ENCODE assay signal across 8 cellular contexts in genomic region chr4:152663203-152664066, GRCh38. TPM values are rescaled to one million over a fixed set of nuclear protein-coding genes. Genes with fewer than 3 reads are reported as not detected.
DNase-seq lines count a peak whose midpoint lies in the region; ATAC-seq and TF ChIP-seq lines count a peak whose summit lies in the region.

No MANE protein-coding gene starts in this region.

- peaks cover under 1% of the 10 kb centered on the region for H3K9me3 Mint-ChIP-seq in MCF 10A (ENCODE audit: unreplicated experiment)
- peaks cover 9% of the 10 kb centered on the region for H3K9me3 Mint-ChIP-seq in activated naive CD4-positive, alpha-beta T cell treated with anti-CD3 and anti-CD28 coated beads for 36 hours

- DNase-seq in GM10248 (ENCODE audit: extremely low spot score) = peak; percentile 53
- peak; percentile 62 to 63 for DNase-seq in HL-60 (ENCODE audit: low read depth in 1 of 2, low spot score in 1 of 2)
- DNase-seq in epithelial cell of prostate (ENCODE audit: low read depth, low spot score) = no peak
- no peak for DNase-seq in MCF 10A (ENCODE audit: unreplicated experiment)
- DNase-seq in right cardiac atrium = no peak
- DNase-seq in occipital lobe (lab: John Stamatoyannopoulos, UW) = no peak
- DNase-seq in activated naive CD4-positive, alpha-beta T cell treated with anti-CD3 and anti-CD28 coated beads for 36 hours = no peak

- ATAC-seq in GM21447 (IDR thresholded peaks at IDR 0.05; ENCODE audit: unreplicated experiment) = peak; percentile 52
- no peak for ATAC-seq in right cardiac atrium

- no peaks in the 10 kb centered on the region for H3K4me1 ChIP-seq in right cardiac atrium (ENCODE audit: control insufficient read depth, insufficient read depth, low read length)

- H3K27me3 ChIP-seq in HL-60 (ENCODE audit: insufficient read depth, poor library complexity, severe bottlenecking) (no peaks in the 10 kb centered on the region), right cardiac atrium (ENCODE audit: control insufficient read depth, insufficient read depth) (no peaks in the 10 kb centered on the region)

- BruUV-seq in MCF 10A (replicated peaks; lab: Mats Ljungman, UMichigan) = no TSS peak

- no peak overlapping the region for H3K4me3 Mint-ChIP-seq in MCF 10A (ENCODE audit: unreplicated experiment)
- H3K4me3 Mint-ChIP-seq in activated naive CD4-positive, alpha-beta T cell treated with anti-CD3 and anti-CD28 coated beads for 36 hours = no peak overlapping the region

- 69% methylated on average over 6 of the region's 6 CpGs for WGBS in right cardiac atrium

- no peaks in the 10 kb centered on the region for H3K27me3 Mint-ChIP-seq in MCF 10A (ENCODE audit: insufficient read depth, unreplicated experiment)
- no peaks in the 10 kb centered on the region for H3K27me3 Mint-ChIP-seq in activated naive CD4-positive, alpha-beta T cell treated with anti-CD3 and anti-CD28 coated beads for 36 hours (ENCODE audit: low read depth)

- H3K4me3 ChIP-seq in HL-60 (replicated peaks; ENCODE audit: insufficient read depth, low read length) (peak overlapping the region; percentile 25), right cardiac atrium (ENCODE audit: low read length) (no peak overlapping the region)

- H3K36me3 Mint-ChIP-seq in MCF 10A (ENCODE audit: insufficient read depth, unreplicated experiment) = peaks cover 4% of the 10 kb centered on the region
- H3K36me3 Mint-ChIP-seq in activated naive CD4-positive, alpha-beta T cell treated with anti-CD3 and anti-CD28 coated beads for 36 hours (ENCODE audit: low read depth) = peaks cover 16% of the 10 kb centered on the region

- intact Hi-C loops in MCF 10A (cut with micrococcal nuclease) (no loop called here), right cardiac atrium (cut with DNase I) (no loop called here)
- intact Hi-C loops in activated naive CD4-positive, alpha-beta T cell treated with anti-CD3 and anti-CD28 coated beads for 36 hours (cut with micrococcal nuclease) = no loop called here

- H3K4me1 Mint-ChIP-seq in MCF 10A (ENCODE audit: insufficient read depth, unreplicated experiment) = peaks cover 7% of the 10 kb centered on the region
- peaks cover 37% of the 10 kb centered on the region for H3K4me1 Mint-ChIP-seq in activated naive CD4-positive, alpha-beta T cell treated with anti-CD3 and anti-CD28 coated beads for 36 hours (ENCODE audit: low read depth)

- POLR2A ChIA-PET in GM10248 (lab: Yijun Ruan, JAX) = no interaction called here
- POLR2A ChIA-PET in MCF 10A (lab: Yijun Ruan, JAX) = interaction anchor here (0.7 to 0.9 kb wide), 2 partner anchors 16 to 68 kb away, joined by 3 to 5 read pairs; partner anchors contain the start of gene TMEM154

- H3K27ac Mint-ChIP-seq in MCF 10A (ENCODE audit: low read depth, unreplicated experiment) = no peak overlapping the region
- H3K27ac Mint-ChIP-seq in activated naive CD4-positive, alpha-beta T cell treated with anti-CD3 and anti-CD28 coated beads for 36 hours = no peak overlapping the region

- H3K27ac ChIP-seq in HL-60 (replicated peaks) = peak overlapping the region; percentile 67
- H3K27ac ChIP-seq in epithelial cell of prostate = peak overlapping the region; percentile 27
- H3K27ac ChIP-seq in right cardiac atrium (ENCODE audit: low read length) = no peak overlapping the region

- CTCF ChIA-PET in GM10248 (lab: Yijun Ruan, JAX) = interaction anchor here (0.7 to 4.2 kb wide), 9 partner anchors 14 to 162 kb away, joined by 3 to 38 read pairs (median 5); partner anchors contain the start of gene TMEM154
- CTCF ChIA-PET in MCF 10A (lab: Yijun Ruan, JAX) = no interaction called here
- CTCF ChIA-PET in activated naive CD4-positive, alpha-beta T cell treated with anti-CD3 and anti-CD28 coated beads for 36 hours (lab: Charles Lee) = interaction anchor here (1.1 to 2.1 kb wide), 3 partner anchors 11 to 16 kb away, joined by 3 to 5 read pairs (median 5); partner anchors contain the start of gene TMEM154

- TF ChIP-seq CTCF in GM10248 (IDR thresholded peaks at IDR 0.05; ENCODE audit: control extremely low read depth, extremely low read depth, low read depth, missing control alignments) = no peak
- TF ChIP-seq CTCF in HL-60 (IDR thresholded peaks at IDR 0.05; ENCODE audit: insufficient read depth, low read length) = no peak
- TF ChIP-seq CTCF in MCF 10A (IDR thresholded peaks at IDR 0.05; ENCODE audit: unreplicated experiment) = no peak

- no peaks in the 10 kb centered on the region for H3K9me3 ChIP-seq in right cardiac atrium (ENCODE audit: control insufficient read depth, low read length)

RNA-seq across cellular contexts. Expression of gene TMEM154, which starts 16.4 kb away (rescaled TPM):
- 37.9 and 41.5 TPM in 2 replicates for total RNA-seq in MCF 10A (2022)
- 1 to 10 TPM in 3 of 4 donors, under 1 TPM in 1; 0.48 to 2.4 (median 1.5) TPM for total RNA-seq in right cardiac atrium
- polyA plus RNA-seq in right cardiac atrium = 0.16 TPM
- 0.47 TPM for total RNA-seq in occipital lobe
- total RNA-seq in activated naive CD4-positive, alpha-beta T cell treated with anti-CD3 and anti-CD28 coated beads for 36 hours = 10 to 100 TPM; 17.3 to 20.4 TPM

Comparison
In these comparisons a context has a peak if more than half of its experiments do, and no peak if none do; other contexts are left out.
1. DNase-seq: peak in GM10248 (single experiment) and HL-60 (2 of 2); none in epithelial cell of prostate (single experiment), MCF 10A (single experiment), right cardiac atrium (0 of 3), occipital lobe (single experiment) and activated naive CD4-positive, alpha-beta T cell treated with anti-CD3 and anti-CD28 coated beads for 36 hours (single experiment).
2. RNA of gene TMEM154, which starts 16.4 kb away (total RNA-seq): 37.9 to 41.5 TPM in MCF 10A and 17.3 to 20.4 TPM in activated naive CD4-positive, alpha-beta T cell treated with anti-CD3 and anti-CD28 coated beads for 36 hours; 0.48 to 2.4 TPM in right cardiac atrium and 0.47 TPM in occipital lobe (single experiment); every median in the first group is over 4 times any median in the second.